ENCODE assay signal across 8 cellular contexts in genomic region chrX:140057001-140057411, GRCh38.
DNase-seq lines count a peak whose midpoint lies in the region; ATAC-seq and TF ChIP-seq lines count a peak whose summit lies in the region.

No MANE protein-coding gene starts in this region.

- H3K9me3 Mint-ChIP-seq in GM23338 = no peaks in the 10 kb centered on the region
- no peaks in the 10 kb centered on the region for H3K9me3 Mint-ChIP-seq in activated naive CD8-positive, alpha-beta T cell treated with anti-CD3 and anti-CD28 coated beads, Interleukin-2, amount 10 ng/mL, durations not matched to agents 7 days and 5 days

- no peaks in the 10 kb centered on the region for H3K36me3 Mint-ChIP-seq in GM23338 (ENCODE audit: low read depth)
- H3K36me3 Mint-ChIP-seq in activated naive CD8-positive, alpha-beta T cell treated with anti-CD3 and anti-CD28 coated beads, Interleukin-2, amount 10 ng/mL, durations not matched to agents 7 days and 5 days = no peaks in the 10 kb centered on the region

- H3K79me2 ChIP-seq in GM23338 (replicated peaks; ENCODE audit: insufficient read depth) = no peaks in the 10 kb centered on the region

- no peak overlapping the region for H3K27ac Mint-ChIP-seq in GM23338
- H3K27ac Mint-ChIP-seq in activated naive CD8-positive, alpha-beta T cell treated with anti-CD3 and anti-CD28 coated beads, Interleukin-2, amount 10 ng/mL, durations not matched to agents 7 days and 5 days = no peak overlapping the region

- H3F3A ChIP-seq in GM23338 (replicated peaks; ENCODE audit: low read depth) = no peaks in the 10 kb centered on the region

- POLR2A ChIA-PET in activated naive CD8-positive, alpha-beta T cell treated with anti-CD3 and anti-CD28 coated beads, Interleukin-2, amount 10 ng/mL, durations not matched to agents 7 days and 5 days (lab: Charles Lee) = no interaction called here

- H3K27me3 ChIP-seq in GM06990 (replicated peaks; ENCODE audit: control insufficient read depth, insufficient read depth, low read length) (no peaks in the 10 kb centered on the region), GM23338 (ENCODE audit: insufficient read depth) (no peaks in the 10 kb centered on the region), left ventricle myocardium inferior (ENCODE audit: low read depth) (no peaks in the 10 kb centered on the region)

- no peaks in the 10 kb centered on the region for H3K9me3 ChIP-seq in left ventricle myocardium inferior (replicated peaks)

- H3K36me3 ChIP-seq in GM06990 (ENCODE audit: control insufficient read depth, insufficient read depth, low read length) (no peaks in the 10 kb centered on the region), GM23338 (ENCODE audit: insufficient read depth) (no peaks in the 10 kb centered on the region), left ventricle myocardium inferior (no peaks in the 10 kb centered on the region)

- peak; percentile 98 for ATAC-seq in GM23338
- peak; percentile 99 for ATAC-seq in SK-N-SH treated with all-trans-retinoic acid at 6 μM for 48 hours
- peak; percentile 39 for ATAC-seq in activated naive CD8-positive, alpha-beta T cell treated with anti-CD3 and anti-CD28 coated beads, Interleukin-2, amount 10 ng/mL, durations not matched to agents 7 days and 5 days (ENCODE audit: low read depth)
- no peak for ATAC-seq in GM21367 (IDR thresholded peaks at IDR 0.05; ENCODE audit: unreplicated experiment)

- H3K4me3 Mint-ChIP-seq in GM23338 = no peak overlapping the region
- no peak overlapping the region for H3K4me3 Mint-ChIP-seq in activated naive CD8-positive, alpha-beta T cell treated with anti-CD3 and anti-CD28 coated beads, Interleukin-2, amount 10 ng/mL, durations not matched to agents 7 days and 5 days

- peaks cover 22% of the 10 kb centered on the region for H3K4me1 ChIP-seq in GM23338 (ENCODE audit: insufficient read depth)
- H3K4me1 ChIP-seq in left ventricle myocardium inferior = no peaks in the 10 kb centered on the region

- H3K4me3 ChIP-seq in GM06990 (replicated peaks; ENCODE audit: low read depth, low read length) = no peak overlapping the region
- H3K4me3 ChIP-seq in GM23338 = no peak overlapping the region
- H3K4me3 ChIP-seq in left ventricle myocardium inferior = no peak overlapping the region
- no peak overlapping the region for H3K4me3 ChIP-seq in retinal pigment epithelial cell (ENCODE audit: low read length)

- peak; percentile 8 for DNase-seq in GM06990 (ENCODE audit: extremely low read depth, insufficient read length)
- peak; percentile 88 for DNase-seq in GM23338 (ENCODE audit: low spot score)
- peak; percentile 57 to 64 for DNase-seq in Kasumi-1 (lab: John Stamatoyannopoulos, UW)
- peak; percentile 46 for DNase-seq in activated naive CD8-positive, alpha-beta T cell treated with anti-CD3 and anti-CD28 coated beads, Interleukin-2, amount 10 ng/mL, durations not matched to agents 7 days and 5 days
- peak; percentile 52 for DNase-seq in left ventricle myocardium inferior
- DNase-seq in retinal pigment epithelial cell (ENCODE audit: low read depth) = peak; percentile 23

- intact Hi-C loops in left ventricle myocardium inferior (cut with micrococcal nuclease) = no loop called here

- H3K27ac ChIP-seq in GM23338 (ENCODE audit: low read depth) = no peak overlapping the region
- no peak overlapping the region for H3K27ac ChIP-seq in left ventricle myocardium inferior (replicated peaks)

- H3K27me3 Mint-ChIP-seq in GM23338 (ENCODE audit: insufficient read depth, low read depth, poor library complexity) = peaks cover 4% of the 10 kb centered on the region
- no peaks in the 10 kb centered on the region for H3K27me3 Mint-ChIP-seq in activated naive CD8-positive, alpha-beta T cell treated with anti-CD3 and anti-CD28 coated beads, Interleukin-2, amount 10 ng/mL, durations not matched to agents 7 days and 5 days

- H3K4me1 Mint-ChIP-seq in GM23338 = peaks cover 15% of the 10 kb centered on the region; the same call in 2 of the 3 replicates
- peaks cover 4% of the 10 kb centered on the region for H3K4me1 Mint-ChIP-seq in activated naive CD8-positive, alpha-beta T cell treated with anti-CD3 and anti-CD28 coated beads, Interleukin-2, amount 10 ng/mL, durations not matched to agents 7 days and 5 days

- H3K9me2 ChIP-seq in GM23338 (ENCODE audit: insufficient read depth) = no peaks in the 10 kb centered on the region

- H2AFZ ChIP-seq in GM23338 = 0 out of 2 replicates have a peak overlapping the region, but pooled peaks have one; percentile 56

- H3K4me2 ChIP-seq in GM23338 = no peak overlapping the region

- TF ChIP-seq CTCF in GM06990 (IDR thresholded peaks at IDR 0.05; ENCODE audit: insufficient read depth, low read length, poor library complexity, severe bottlenecking) = peak; percentile 97
- peak; percentile 75 to 89 for TF ChIP-seq CTCF in GM23338 (conservative IDR thresholded peaks at IDR 0.05; ENCODE audit: low read depth in 2 of 2)
- peak; percentile 78 for TF ChIP-seq CTCF in left ventricle myocardium inferior (IDR thresholded peaks at IDR 0.05; ENCODE audit: borderline replicate concordance)
- TF ChIP-seq CTCF in retinal pigment epithelial cell (conservative IDR thresholded peaks at IDR 0.05; ENCODE audit: low read depth, low read length) = peak; percentile 81

- H4K20me1 ChIP-seq in GM23338 (replicated peaks; ENCODE audit: insufficient read depth) = no peaks in the 10 kb centered on the region

TF ChIP-seq in GM23338, 12 proteins besides CTCF, POLR2A, EP300 and RAD21 (continues in another document):
- TF ChIP-seq JUNB (IDR thresholded peaks at IDR 0.05; ENCODE audit: unreplicated experiment) (no peak), EZH2phosphoT487 (IDR thresholded peaks at IDR 0.05; ENCODE audit: unreplicated experiment) (no peak), ZNF331 (CRISPR knock-in tag; IDR thresholded peaks at IDR 0.05; ENCODE audit: low read depth) (no peak), POLR2AphosphoS5 (IDR thresholded peaks at IDR 0.05; ENCODE audit: low read depth) (no peak), STAT1 (IDR thresholded peaks at IDR 0.05; ENCODE audit: unreplicated experiment) (no peak), REST (IDR thresholded peaks at IDR 0.05; ENCODE audit: unreplicated experiment) (no peak)

TF ChIP-seq in SK-N-SH treated with all-trans-retinoic acid at 6 μM for 48 hours, 23 proteins besides CTCF, POLR2A, EP300 and RAD21 (continues in another document):
- TF ChIP-seq TOX (CRISPR knock-in tag; IDR thresholded peaks at IDR 0.05; ENCODE audit: borderline replicate concordance) (no peak), ZFP3 (CRISPR knock-in tag; IDR thresholded peaks at IDR 0.05) (no peak), CREB5 (CRISPR knock-in tag; IDR thresholded peaks at IDR 0.05; ENCODE audit: low read depth) (no peak), OSR1 (CRISPR knock-in tag; IDR thresholded peaks at IDR 0.05) (no peak), ZNF565 (CRISPR knock-in tag; conservative IDR thresholded peaks at IDR 0.05; ENCODE audit: low read depth) (no peak), ISL1 (CRISPR knock-in tag; IDR thresholded peaks at IDR 0.05) (no peak), BACH2 (CRISPR knock-in tag; IDR thresholded peaks at IDR 0.05; ENCODE audit: borderline replicate concordance) (no peak), ZNF70 (CRISPR knock-in tag; IDR thresholded peaks at IDR 0.05) (no peak), PATZ1 (CRISPR knock-in tag; IDR thresholded peaks at IDR 0.05; ENCODE audit: borderline replicate concordance) (no peak), POU6F1 (CRISPR knock-in tag; IDR thresholded peaks at IDR 0.05; ENCODE audit: borderline replicate concordance, low read depth) (no peak)

Comparison
In these comparisons a context has a peak if more than half of its experiments do, and no peak if none do; other contexts are left out.
1. DNase-seq: peak in every context shown above with its lines; median percentile 88 in GM23338; 60 in Kasumi-1; 52 in left ventricle myocardium inferior; 46 in activated naive CD8-positive, alpha-beta T cell treated with anti-CD3 and anti-CD28 coated beads, Interleukin-2, amount 10 ng/mL, durations not matched to agents 7 days and 5 days; 23 in retinal pigment epithelial cell; 8 in GM06990.